Comparison of ENCODE assay signal across 1 cellular context in the genomic region with DNA sequence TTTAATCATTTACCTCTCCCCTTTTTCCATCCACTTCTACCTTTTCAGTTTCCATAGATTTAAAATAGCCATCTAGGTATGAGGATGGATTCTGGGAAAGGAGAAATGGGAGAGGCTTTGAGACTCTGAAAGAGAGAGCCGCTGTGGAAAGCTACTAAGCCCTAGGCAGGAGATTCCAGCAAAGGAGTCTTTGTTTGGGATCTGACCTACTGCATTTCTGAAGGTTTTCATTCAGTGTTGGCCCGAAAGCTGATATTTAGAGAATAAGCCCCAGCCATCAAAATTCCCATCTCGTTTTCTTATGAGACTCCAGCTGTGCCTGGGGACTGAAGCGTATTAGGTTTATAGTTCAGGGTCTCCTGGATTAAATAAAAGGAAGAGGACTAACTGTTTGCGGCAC.
TF ChIP-seq lines count a peak whose summit lies in the region.

No MANE protein-coding gene starts in this region.

TF ChIP-seq in GM12878, 131 proteins besides CTCF, POLR2A, EP300 and RAD21:
- TF ChIP-seq CEBPB (IDR thresholded peaks at IDR 0.05; ENCODE audit: borderline replicate concordance in 1 of 2, low read depth in 2 of 2, low read length in 2 of 2) (no peak), IRF3 (IDR thresholded peaks at IDR 0.05) (no peak), RELA (IDR thresholded peaks at IDR 0.05; ENCODE audit: borderline replicate concordance, partially characterized antibody) (no peak), HDAC2 (IDR thresholded peaks at IDR 0.05) (no peak), FOXM1 (IDR thresholded peaks at IDR 0.05; ENCODE audit: low read depth, low read length) (no peak), YBX1 (IDR thresholded peaks at IDR 0.05) (no peak), NR2C1 (IDR thresholded peaks at IDR 0.05) (no peak), HDGF (IDR thresholded peaks at IDR 0.05) (no peak), BMI1 (IDR thresholded peaks at IDR 0.05; ENCODE audit: borderline replicate concordance) (no peak), SREBF1 (IDR thresholded peaks at IDR 0.05; ENCODE audit: low read length) (no peak), EED (IDR thresholded peaks at IDR 0.05; ENCODE audit: low read depth) (no peak), KAT2A (conservative IDR thresholded peaks at IDR 0.05; ENCODE audit: control insufficient read depth, low read depth, low read length) (no peak)
